Comparison of ENCODE assay signal across 10 cellular contexts in genomic region chr3:129015388-129016105, GRCh38. TPM values are rescaled to one million over a fixed set of nuclear protein-coding genes. Genes with fewer than 3 reads are reported as not detected.
DNase-seq lines count a peak whose midpoint lies in the region; ATAC-seq lines count a peak whose summit lies in the region.
"Had no signal": no experiment of that assay in that cellular context is flagged by ENCODE, and none has a peak within 500 bp of the region (broad histone marks: within the 10 kb centered on the region; RNA-seq: fewer than 3 reads in every experiment).

No MANE protein-coding gene starts in this region.

- ATAC-seq in aorta (ENCODE audit: low FRiP score): peak; percentile 61
- no peak for ATAC-seq in HG02623 (IDR thresholded peaks at IDR 0.05; ENCODE audit: unreplicated experiment)

- no peaks in the 10 kb centered on the region for H3K9me3 ChIP-seq in mucosa of rectum (ENCODE audit: control insufficient read depth in 2 of 2, low read length in 2 of 2)
- no peaks in the 10 kb centered on the region for H3K9me3 ChIP-seq in aorta (ENCODE audit: control insufficient read depth, low read length)

- no peaks in the 10 kb centered on the region for H3K27me3 Mint-ChIP-seq in activated naive CD8-positive, alpha-beta T cell treated with anti-CD3 and anti-CD28 coated beads for 36 hours

- H3K4me1 ChIP-seq in mucosa of rectum (ENCODE audit: control insufficient read depth in 2 of 2, insufficient read depth in 2 of 2, low read length in 2 of 2) (peaks cover 29 to 31% of the 10 kb centered on the region in 2 donors), aorta (ENCODE audit: control insufficient read depth in 1 of 2, insufficient read depth in 2 of 2, low read length in 2 of 2) (no peaks in the 10 kb centered on the region)

- DNase-seq in activated T-cell treated with anti-CD3 and anti-CD28 coated beads for 1 hour (ENCODE audit: low read depth) (peak; percentile 26), activated T-cell treated with anti-CD3 and anti-CD28 coated beads for 4 hours (no peak), aorta (peak in 1 of 2 donors; percentile 77), superior temporal gyrus (ENCODE audit: extremely low spot score) (no peak), mesenteric fat pad (ENCODE audit: low spot score) (no peak)
- DNase-seq in activated naive CD8-positive, alpha-beta T cell treated with anti-CD3 and anti-CD28 coated beads for 36 hours: peak; percentile 40

- intact Hi-C loops in aorta (cut with DNase I): no loop called here

- H3K27ac Mint-ChIP-seq in activated naive CD8-positive, alpha-beta T cell treated with anti-CD3 and anti-CD28 coated beads for 36 hours: peak overlapping the region; percentile 97

- peaks cover 31% of the 10 kb centered on the region for H3K4me1 Mint-ChIP-seq in activated naive CD8-positive, alpha-beta T cell treated with anti-CD3 and anti-CD28 coated beads for 36 hours

- H3K27ac ChIP-seq in mucosa of rectum (ENCODE audit: low read depth in 2 of 2, low read length in 2 of 2) (peak overlapping the region; percentile 88 to 89), aorta (ENCODE audit: low read depth in 1 of 2, low read length in 2 of 2) (no peak overlapping the region)

- 80 to 84% methylated on average over 19 of the region's 19 CpGs for WGBS in aorta, 2 donors

- H3K4me3 ChIP-seq in mucosa of rectum (ENCODE audit: low read length in 2 of 2): peak overlapping the region in 1 of 2 donors; percentile 15
- H3K4me3 ChIP-seq in aorta (ENCODE audit: low read length in 2 of 2): no peak overlapping the region

- peak overlapping the region; percentile 14 to 58 for H3K9ac ChIP-seq in mucosa of rectum (ENCODE audit: low read depth in 1 of 2, low read length in 2 of 2)

- H3K4me3 Mint-ChIP-seq in activated naive CD8-positive, alpha-beta T cell treated with anti-CD3 and anti-CD28 coated beads for 36 hours: peak overlapping the region; percentile 75

- H3K27me3 ChIP-seq in mucosa of rectum (ENCODE audit: control insufficient read depth in 2 of 2, insufficient read depth in 2 of 2, low read length in 2 of 2) (no peaks in the 10 kb centered on the region), aorta (ENCODE audit: control insufficient read depth in 1 of 2, insufficient read depth in 2 of 2, low read length in 1 of 2) (no peaks in the 10 kb centered on the region)

- peaks cover 2% of the 10 kb centered on the region for H3K36me3 Mint-ChIP-seq in activated naive CD8-positive, alpha-beta T cell treated with anti-CD3 and anti-CD28 coated beads for 36 hours

- H3K9me3 Mint-ChIP-seq in activated naive CD8-positive, alpha-beta T cell treated with anti-CD3 and anti-CD28 coated beads for 36 hours: no peaks in the 10 kb centered on the region

- no peaks in the 10 kb centered on the region for H3K36me3 ChIP-seq in mucosa of rectum (ENCODE audit: control insufficient read depth in 2 of 2, insufficient read depth in 2 of 2, low read length in 2 of 2)
- no peaks in the 10 kb centered on the region for H3K36me3 ChIP-seq in aorta (ENCODE audit: control insufficient read depth in 1 of 2, insufficient read depth in 2 of 2, low read length in 1 of 2)

RNA-seq across cellular contexts. Expression of gene EFCC1, which starts 14.4 kb away (rescaled TPM):
- under 1 TPM; 0.18 to 0.45 TPM for total RNA-seq in activated naive CD8-positive, alpha-beta T cell treated with anti-CD3 and anti-CD28 coated beads for 36 hours
- total RNA-seq in aorta (1 to 10 TPM; 1.5 to 3.1 TPM), mesenteric fat pad (1.8 TPM)
- under 1 TPM; 0.13 to 0.50 TPM for polyA plus RNA-seq in aorta
- total RNA-seq: epithelial cell of proximal tubule had no signal

RNA-seq across cellular contexts. Expression of gene CFAP92, which starts 21.7 kb away (rescaled TPM):
- total RNA-seq in activated naive CD8-positive, alpha-beta T cell treated with anti-CD3 and anti-CD28 coated beads for 36 hours: under 1 TPM; 0.40 to 0.56 TPM
- total RNA-seq in aorta (1 to 10 TPM in 1 of 2 donors, under 1 TPM in 1; 0.62 to 1.2 TPM), mesenteric fat pad (0.64 TPM)
- not detected for polyA plus RNA-seq in aorta
- total RNA-seq: epithelial cell of proximal tubule had no signal

RNA-seq across cellular contexts. Expression of gene GP9, which starts 45.0 kb away (rescaled TPM):
- total RNA-seq in activated naive CD8-positive, alpha-beta T cell treated with anti-CD3 and anti-CD28 coated beads for 36 hours: not detected
- not detected for total RNA-seq in aorta
- polyA plus RNA-seq in aorta: not detected
- not detected for total RNA-seq in mesenteric fat pad
- total RNA-seq: epithelial cell of proximal tubule, SK-MEL-5 had no signal

Comparison
In these comparisons a context has a peak if more than half of its experiments do, and no peak if none do; other contexts are left out.
1. DNase-seq: peak in activated T-cell treated with anti-CD3 and anti-CD28 coated beads for 1 hour (single experiment) and activated naive CD8-positive, alpha-beta T cell treated with anti-CD3 and anti-CD28 coated beads for 36 hours (single experiment); none in activated T-cell treated with anti-CD3 and anti-CD28 coated beads for 4 hours (single experiment), superior temporal gyrus (single experiment) and mesenteric fat pad (single experiment).
2. H3K27ac ChIP-seq: peak in mucosa of rectum (2 of 2); none in aorta (0 of 2).